ENCODE assay signal across 8 cellular contexts in genomic region chr20:16821211-16822089, GRCh38.
DNase-seq lines count a peak whose midpoint lies in the region; ATAC-seq, FAIRE-seq and TF ChIP-seq lines count a peak whose summit lies in the region.

No MANE protein-coding gene starts in this region.

- CTCF ChIA-PET in A673 (lab: Charles Lee) = interaction anchor here (0.5 to 2.0 kb wide), 5 partner anchors 9 to 611 kb away, joined by 3 to 15 read pairs (median 5); no protein-coding TSS in a partner anchor

- no peaks in the 10 kb centered on the region for H3K4me1 Mint-ChIP-seq in activated naive CD8-positive, alpha-beta T cell treated with anti-CD3 and anti-CD28 coated beads for 36 hours

- TF ChIP-seq CTCF in A673 (conservative IDR thresholded peaks at IDR 0.05; ENCODE audit: low read depth, low read length) (peak; percentile 96), GM06990 (IDR thresholded peaks at IDR 0.05; ENCODE audit: insufficient read depth, low read length, poor library complexity, severe bottlenecking) (peak; percentile 94), tibial artery (IDR thresholded peaks at IDR 0.05) (peak; percentile 18 to 35)

- peaks cover 31% of the 10 kb centered on the region for H3K27me3 Mint-ChIP-seq in activated naive CD8-positive, alpha-beta T cell treated with anti-CD3 and anti-CD28 coated beads for 36 hours

- BruUV-seq in A673 (replicated peaks; lab: Mats Ljungman, UMichigan) = no TSS peak

- H3K4me3 Mint-ChIP-seq in activated naive CD8-positive, alpha-beta T cell treated with anti-CD3 and anti-CD28 coated beads for 36 hours = no peak overlapping the region

- H3K27ac Mint-ChIP-seq in activated naive CD8-positive, alpha-beta T cell treated with anti-CD3 and anti-CD28 coated beads for 36 hours = no peak overlapping the region

- POLR2A ChIA-PET in A673 (lab: Charles Lee; ENCODE audit: low non-redundant PET) = no interaction called here

- H3K27me3 ChIP-seq in A673 (replicated peaks; ENCODE audit: insufficient read depth, low read depth, low read length, poor library complexity) = no peaks in the 10 kb centered on the region
- no peaks in the 10 kb centered on the region for H3K27me3 ChIP-seq in GM06990 (replicated peaks; ENCODE audit: control insufficient read depth, insufficient read depth, low read length)
- no peaks in the 10 kb centered on the region for H3K27me3 ChIP-seq in tibial artery

- H3K9me3 ChIP-seq in A673 (ENCODE audit: low read depth, low read length, poor library complexity, severe bottlenecking) (no peaks in the 10 kb centered on the region), tibial artery (no peaks in the 10 kb centered on the region)

- intact Hi-C loops in A673 (cut with micrococcal nuclease; ENCODE audit: unreplicated experiment) = no loop called here
- intact Hi-C loops in tibial artery (cut with DNase I; ENCODE audit: low total_unique reads) = no loop called here

- H3K27ac ChIP-seq in A673 (ENCODE audit: low read depth, low read length, poor library complexity, severe bottlenecking) (no peak overlapping the region), tibial artery (no peak overlapping the region)

- no peaks in the 10 kb centered on the region for H3K36me3 Mint-ChIP-seq in activated naive CD8-positive, alpha-beta T cell treated with anti-CD3 and anti-CD28 coated beads for 36 hours

- peaks cover 9% of the 10 kb centered on the region for H3K9me3 Mint-ChIP-seq in activated naive CD8-positive, alpha-beta T cell treated with anti-CD3 and anti-CD28 coated beads for 36 hours

- no peaks in the 10 kb centered on the region for H3K36me3 ChIP-seq in A673 (ENCODE audit: insufficient read depth, low read length, poor library complexity, severe bottlenecking)
- H3K36me3 ChIP-seq in GM06990 (ENCODE audit: control insufficient read depth, insufficient read depth, low read length) = no peaks in the 10 kb centered on the region
- H3K36me3 ChIP-seq in tibial artery = no peaks in the 10 kb centered on the region

- no peak overlapping the region for H3K4me3 ChIP-seq in A673 (ENCODE audit: low read depth, low read length, poor library complexity, severe bottlenecking)
- H3K4me3 ChIP-seq in GM06990 (replicated peaks; ENCODE audit: low read depth, low read length) = no peak overlapping the region
- H3K4me3 ChIP-seq in tibial artery = no peak overlapping the region

- peak; percentile 47 for FAIRE-seq in islet of Langerhans (lab: Jason Lieb, UNC)

- ATAC-seq in HG02970 (IDR thresholded peaks at IDR 0.05; ENCODE audit: low FRiP score, unreplicated experiment) = peak; percentile 78

- peak; percentile 74 for DNase-seq in A673 (ENCODE audit: low spot score)
- peak; percentile 19 for DNase-seq in GM06990 (ENCODE audit: extremely low read depth, insufficient read length)
- DNase-seq in NCI-H446 (lab: John Stamatoyannopoulos, UW) = peak; percentile 17 to 56
- peak; percentile 4 for DNase-seq in activated naive CD8-positive, alpha-beta T cell treated with anti-CD3 and anti-CD28 coated beads for 36 hours
- DNase-seq in tibial artery = no peak
- no peak for DNase-seq in hippocampal formation (lab: John Stamatoyannopoulos, UW)

- H3K4me1 ChIP-seq in A673 (ENCODE audit: insufficient read depth, low read length, poor library complexity, severe bottlenecking) = no peaks in the 10 kb centered on the region
- H3K4me1 ChIP-seq in tibial artery = no peaks in the 10 kb centered on the region

Comparison
In these comparisons a context has a peak if more than half of its experiments do, and no peak if none do; other contexts are left out.
1. DNase-seq: peak in A673 (single experiment), GM06990 (single experiment), NCI-H446 (2 of 2) and activated naive CD8-positive, alpha-beta T cell treated with anti-CD3 and anti-CD28 coated beads for 36 hours (single experiment); none in tibial artery (0 of 2) and hippocampal formation (0 of 2).
2. CTCF ChIP-seq: peak in every context shown above with its lines; median percentile 96 in A673; 94 in GM06990; 26 in tibial artery.